Comparison of ENCODE assay signal across 11 cellular contexts in the genomic region with DNA sequence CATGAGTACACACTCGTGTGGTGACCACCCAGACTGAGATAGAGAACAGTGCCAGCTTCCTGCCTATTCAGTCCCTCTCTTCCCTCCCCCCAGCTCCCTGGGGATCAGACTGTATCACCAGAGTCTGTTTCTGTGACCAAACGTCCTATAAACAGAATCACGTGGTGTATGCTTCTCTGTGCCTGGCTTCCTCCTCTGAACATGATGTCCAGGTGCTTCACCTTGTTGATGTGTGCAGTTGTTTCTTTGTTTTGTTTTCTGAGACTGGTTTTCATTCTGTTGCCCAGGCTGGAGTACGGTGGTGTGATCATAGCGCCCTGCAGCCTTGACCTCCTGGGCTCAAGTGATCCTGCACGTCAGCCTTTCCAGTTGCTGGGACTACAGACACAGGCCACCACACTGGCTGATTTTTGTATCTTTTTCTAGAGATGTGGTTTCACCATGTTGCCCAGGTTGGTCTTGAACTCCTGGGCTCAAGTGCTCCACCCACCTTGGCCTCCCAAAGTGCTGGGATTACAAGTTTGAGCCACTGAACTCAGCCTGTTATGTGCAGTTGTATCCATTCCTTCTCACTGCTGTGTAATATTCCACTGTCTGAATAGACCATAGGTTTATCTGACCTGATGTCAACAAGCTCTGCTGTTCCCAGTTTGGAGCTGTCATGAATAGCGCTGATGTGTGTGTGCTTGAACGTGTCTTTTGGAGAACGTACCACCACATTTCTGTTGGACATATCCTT. TPM values are rescaled to one million over a fixed set of nuclear protein-coding genes. Genes with fewer than 3 reads are reported as not detected.
DNase-seq lines count a peak whose midpoint lies in the region; ATAC-seq, FAIRE-seq and TF ChIP-seq lines count a peak whose summit lies in the region.
"Had no signal": no experiment of that assay in that cellular context is flagged by ENCODE, and none has a peak within 500 bp of the region (broad histone marks: within the 10 kb centered on the region; RNA-seq: fewer than 3 reads in every experiment).

No MANE protein-coding gene starts in this region.

- DNase-seq in GM18507 (ENCODE audit: extremely low spot score, insufficient read length, low read depth) (no peak), M059J (ENCODE audit: low read depth) (peak; percentile 46), memory B cell (ENCODE audit: low spot score in 2 of 2) (peak; percentile 58 to 73), NCI-H1417 treated with DMSO at 0.1 percent for 48 hours (lab: John Stamatoyannopoulos, UW) (no peak), type B pancreatic cell (ENCODE audit: extremely low spot score, unreplicated experiment) (no peak), SKM-1 (lab: John Stamatoyannopoulos, UW; ENCODE audit: unreplicated experiment) (no peak)

- ATAC-seq in GM21723 (IDR thresholded peaks at IDR 0.05; ENCODE audit: unreplicated experiment) (peak; percentile 45), memory B cell (ENCODE audit: low read depth) (peak; percentile 65), GM21360 (IDR thresholded peaks at IDR 0.05; ENCODE audit: unreplicated experiment) (no peak)

- H3K9me3 Mint-ChIP-seq in memory B cell (peaks cover 2% of the 10 kb centered on the region), type B pancreatic cell (no peaks in the 10 kb centered on the region)

- H3K4me3 Mint-ChIP-seq in memory B cell (peak overlapping the region; percentile 63), type B pancreatic cell (no peak overlapping the region)

- peak overlapping the region; percentile 88 for H3K27ac Mint-ChIP-seq in memory B cell
- no peak overlapping the region for H3K27ac Mint-ChIP-seq in type B pancreatic cell

- H3K27me3 Mint-ChIP-seq in memory B cell (no peaks in the 10 kb centered on the region), type B pancreatic cell (no peaks in the 10 kb centered on the region)

- FAIRE-seq in GM18507 (lab: Jason Lieb, UNC) = peak; percentile 62
- FAIRE-seq: TTC549 had no signal

- TF ChIP-seq CTCF in type B pancreatic cell (conservative IDR thresholded peaks at IDR 0.05) = no peak

- H3K4me1 Mint-ChIP-seq in memory B cell = peaks cover 42% of the 10 kb centered on the region
- peaks cover 17% of the 10 kb centered on the region for H3K4me1 Mint-ChIP-seq in type B pancreatic cell (ENCODE audit: unreplicated experiment)

- H3K36me3 Mint-ChIP-seq in memory B cell = peaks cover 2% of the 10 kb centered on the region
- no peaks in the 10 kb centered on the region for H3K36me3 Mint-ChIP-seq in type B pancreatic cell

RNA-seq across cellular contexts. Expression of a gene that starts 28.9 kb away (rescaled TPM):
- not detected in 2 replicates for total RNA-seq in M059J (2014; rRNA removed; shearing (Covaris generic))
- total RNA-seq in type B pancreatic cell (ENCODE audit: low replicate concordance) = not detected in 2 replicates
- total RNA-seq: cardiac septum, urinary bladder had no signal

RNA-seq across cellular contexts. Expression of a gene that starts 33.8 kb away (rescaled TPM):
- total RNA-seq in M059J (2014; rRNA removed; shearing (Covaris generic)) = not detected in 2 replicates
- total RNA-seq in type B pancreatic cell (ENCODE audit: low replicate concordance) = not detected in 2 replicates
- total RNA-seq: cardiac septum, urinary bladder had no signal

RNA-seq across cellular contexts. Expression of a gene that starts 35.2 kb away (rescaled TPM):
- 42.6 and 46.9 TPM in 2 replicates for total RNA-seq in M059J (2014; rRNA removed; shearing (Covaris generic))
- 30.0 and 41.3 TPM in 2 replicates for total RNA-seq in type B pancreatic cell (ENCODE audit: low replicate concordance)

RNA-seq across cellular contexts. Expression of a gene that starts 36.6 kb away (rescaled TPM):
- total RNA-seq in M059J (2014; rRNA removed; shearing (Covaris generic)) = not detected in 2 replicates
- not detected in 2 replicates for total RNA-seq in type B pancreatic cell (ENCODE audit: low replicate concordance)
- total RNA-seq: cardiac septum, urinary bladder had no signal

RNA-seq across cellular contexts. Expression of a gene that starts 40.9 kb away (rescaled TPM):
- not detected in 2 replicates for total RNA-seq in M059J (2014; rRNA removed; shearing (Covaris generic))
- not detected in 2 replicates for total RNA-seq in type B pancreatic cell (ENCODE audit: low replicate concordance)
- total RNA-seq: cardiac septum, urinary bladder had no signal

Comparison
In these comparisons a context has a peak if more than half of its experiments do, and no peak if none do; other contexts are left out.
1. DNase-seq: peak in M059J (single experiment) and memory B cell (2 of 2); none in GM18507 (single experiment), NCI-H1417 treated with DMSO at 0.1 percent for 48 hours (single experiment), type B pancreatic cell (single experiment) and SKM-1 (single experiment).